In the genomic region with DNA sequence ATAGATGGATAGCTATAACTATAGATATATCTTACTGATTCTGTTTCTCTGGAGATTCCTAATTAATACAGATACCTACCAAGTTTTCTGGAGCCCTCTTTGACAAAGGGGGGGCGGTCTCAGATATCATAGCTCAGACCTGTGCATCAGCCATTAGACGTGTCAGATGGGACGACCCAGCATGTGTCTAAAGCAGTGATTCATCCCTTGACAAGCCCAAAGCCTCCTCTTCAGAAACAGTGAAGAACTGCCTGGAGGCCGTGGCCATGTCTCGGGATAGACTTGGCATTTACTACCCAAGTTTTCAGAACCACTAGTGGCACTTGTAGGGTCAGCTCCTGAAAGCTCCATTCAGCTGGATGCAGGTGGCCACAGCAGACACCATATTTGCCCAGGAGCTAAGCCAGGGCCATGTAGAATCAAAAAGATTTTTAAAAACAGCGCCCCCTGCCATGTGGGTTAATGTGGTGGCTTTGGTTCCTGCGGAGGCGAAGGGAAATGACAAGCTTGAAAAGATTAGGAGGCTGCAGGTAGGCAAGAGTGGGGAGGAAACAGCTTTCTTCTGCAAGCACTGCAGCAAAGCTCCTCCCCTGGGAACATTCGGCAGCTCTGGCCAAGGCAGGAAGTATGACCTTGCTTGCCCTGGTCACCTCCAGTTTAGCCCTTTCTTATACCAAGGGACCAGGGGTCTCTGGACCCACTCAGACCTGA, we compare ENCODE assay signal across 18 cellular contexts.
A peak's percentile ranks its signal among the peaks of the same experiment; 100 is the strongest.
DNase-seq lines count a peak whose midpoint lies in the region; ATAC-seq and TF ChIP-seq lines count a peak whose summit lies in the region.
"Had no signal": no experiment of that assay in that cellular context is flagged by ENCODE, and none has a peak within 500 bp of the region (broad histone marks: within the 10 kb centered on the region; RNA-seq: fewer than 3 reads in every experiment).

No MANE protein-coding gene starts in this region.

- H4K20me1 ChIP-seq in SK-N-SH (ENCODE audit: insufficient read depth) = no peaks in the 10 kb centered on the region

- POLR2A ChIA-PET in SK-N-SH (lab: Yijun Ruan, JAX) = interaction anchor here (1.3 kb wide), 1 partner anchor 8 kb away, joined by 4 read pairs; no protein-coding TSS in a partner anchor

- H3K79me2 ChIP-seq in SK-N-SH (ENCODE audit: insufficient read depth) = no peaks in the 10 kb centered on the region
- H3K79me2 ChIP-seq: hepatocyte had no signal

- H3K9ac ChIP-seq in SK-N-SH = no peak overlapping the region

- H3K9me3 ChIP-seq in SK-N-SH = no peaks in the 10 kb centered on the region
- H3K9me3 ChIP-seq: transverse colon had no signal

- WGBS in SK-N-SH (ENCODE audit: low lambda C conversion rate) = 62% methylated on average over 9 of the region's 9 CpGs

- peak; percentile 2 to 6 (median 5) for DNase-seq in stimulated activated CD4-positive, alpha-beta T cell treated with anti-CD3 and anti-CD28 coated beads, Interleukin-12 subunit alpha, Interleukin-12 subunit beta, amount 100 ng/mL, for 48 hours (ENCODE audit: low read depth in 2 of 3, low spot score in 1 of 3)
- DNase-seq in stimulated activated CD4-positive, alpha-beta T cell treated with anti-CD3 and anti-CD28 coated beads, Interleukin-4, amount 100 ng/mL, for 4 hours = no peak
- DNase-seq in NCI-H510A treated with DMSO at 0.1 percent for 48 hours (lab: John Stamatoyannopoulos, UW) (peak; percentile 42), chondrocyte (ENCODE audit: low spot score) (no peak), SK-N-SH (no peak), left lobe of liver (ENCODE audit: low spot score) (no peak)
- peak; percentile 3 to 9 for DNase-seq in stimulated activated CD4-positive, alpha-beta T cell treated with anti-CD3 and anti-CD28 coated beads, Interleukin-4, amount 100 ng/mL, for 48 hours (ENCODE audit: low read depth in 2 of 2)
- DNase-seq: cerebellar nuclear complex, GOT3, NCI-H2081 treated with DMSO at 0.1 percent for 48 hours, transverse colon had no signal

- TF ChIP-seq EP300 in SK-N-SH (IDR thresholded peaks at IDR 0.05; ENCODE audit: borderline replicate concordance in 1 of 2, low read depth in 1 of 2, low read length in 1 of 2) = no peak

- peak; percentile 42 for TF ChIP-seq CTCF in chondrocyte (IDR thresholded peaks at IDR 0.05)
- no peak for TF ChIP-seq CTCF in SK-N-SH (IDR thresholded peaks at IDR 0.05)

- H3K9me2 ChIP-seq in SK-N-SH = no peaks in the 10 kb centered on the region

- H3F3A ChIP-seq in SK-N-SH (replicated peaks; ENCODE audit: insufficient read depth) = no peaks in the 10 kb centered on the region

- no peaks in the 10 kb centered on the region for H3K9me3 Mint-ChIP-seq in chondrocyte (ENCODE audit: low read depth)
- H3K9me3 Mint-ChIP-seq: activated T-helper 1 cell treated with anti-CD3 and anti-CD28 coated beads, Interleukin-12 subunit alpha, Interleukin-12 subunit beta, Interleukin-2, Interleukin-4 antibody, amounts not matched to agents 30 ng/mL and 10 ng/mL and 1 ng/mL, durations not matched to agents 14 hours and 24 hours and 36 hours; naive thymus-derived CD4-positive, alpha-beta T cell; T-cell had no signal

- H3K27me3 ChIP-seq in SK-N-SH (ENCODE audit: insufficient read depth) = no peaks in the 10 kb centered on the region
- H3K27me3 ChIP-seq: hepatocyte had no signal

- H3K4me2 ChIP-seq in SK-N-SH = no peak overlapping the region
- H3K4me2 ChIP-seq: hepatocyte had no signal

- H3K36me3 Mint-ChIP-seq in chondrocyte (ENCODE audit: low read depth) = no peaks in the 10 kb centered on the region
- H3K36me3 Mint-ChIP-seq: CD4-positive, CD25-positive, alpha-beta regulatory T cell; naive thymus-derived CD4-positive, alpha-beta T cell; T-cell had no signal

- no peak overlapping the region; a peak in 1 of 4 replicates for H3K4me3 ChIP-seq in SK-N-SH (ENCODE audit: low read depth in 2 of 2, low read length in 1 of 2)
- H3K4me3 ChIP-seq: hepatocyte, transverse colon had no signal

- H3K36me3 ChIP-seq in SK-N-SH (replicated peaks in 1 of 2; ENCODE audit: control insufficient read depth in 1 of 2, insufficient read depth in 2 of 2, low read length in 1 of 2) = no peaks in the 10 kb centered on the region
- H3K36me3 ChIP-seq: transverse colon had no signal

- no peak for TF ChIP-seq RAD21 in SK-N-SH (IDR thresholded peaks at IDR 0.05; ENCODE audit: low read length)

- no peak overlapping the region for H3K4me3 Mint-ChIP-seq in chondrocyte (ENCODE audit: unreplicated experiment)
- H3K4me3 Mint-ChIP-seq: activated T-helper 1 cell treated with anti-CD3 and anti-CD28 coated beads, Interleukin-12 subunit alpha, Interleukin-12 subunit beta, Interleukin-2, Interleukin-4 antibody, amounts not matched to agents 30 ng/mL and 10 ng/mL and 1 ng/mL, durations not matched to agents 14 hours and 24 hours and 36 hours; CD4-positive, CD25-positive, alpha-beta regulatory T cell; naive thymus-derived CD4-positive, alpha-beta T cell; T-cell had no signal

- H3K27ac ChIP-seq in SK-N-SH (ENCODE audit: low read depth in 2 of 2, low read length in 1 of 2) = no peak overlapping the region
- H3K27ac ChIP-seq: hepatocyte, HL-60, transverse colon had no signal

- peaks cover 5% of the 10 kb centered on the region for H3K4me1 Mint-ChIP-seq in chondrocyte (ENCODE audit: low read depth)

- no peak for ATAC-seq in HG03045 (IDR thresholded peaks at IDR 0.05; ENCODE audit: unreplicated experiment)
- no peak for ATAC-seq in left lobe of liver
- ATAC-seq: naive thymus-derived CD4-positive, alpha-beta T cell; T-cell had no signal

- H3K27ac Mint-ChIP-seq in chondrocyte (ENCODE audit: unreplicated experiment) = no peak overlapping the region
- H3K27ac Mint-ChIP-seq: activated T-helper 1 cell treated with anti-CD3 and anti-CD28 coated beads, Interleukin-12 subunit alpha, Interleukin-12 subunit beta, Interleukin-2, Interleukin-4 antibody, amounts not matched to agents 30 ng/mL and 10 ng/mL and 1 ng/mL, durations not matched to agents 14 hours and 24 hours and 36 hours; naive thymus-derived CD4-positive, alpha-beta T cell; T-cell had no signal

- CTCF ChIA-PET in SK-N-SH (lab: Yijun Ruan, JAX) = interaction anchor here (0.7 to 1.4 kb wide), 5 partner anchors 9 to 116 kb away, joined by 3 to 4 read pairs (median 4); partner anchors contain the start of gene DISP3

- peaks cover 50% of the 10 kb centered on the region for H3K27me3 Mint-ChIP-seq in chondrocyte (ENCODE audit: low read depth)

- H2AFZ ChIP-seq in SK-N-SH (ENCODE audit: low read depth) = no peak overlapping the region
- H2AFZ ChIP-seq: hepatocyte had no signal

- H3K4me1 ChIP-seq in SK-N-SH (ENCODE audit: control insufficient read depth in 1 of 2, insufficient read depth in 2 of 2, low read depth in 1 of 2, low read length in 1 of 2) = peaks cover 0 to 14% of the 10 kb centered on the region in 2 experiments; a peak in 1 of 4 replicates
- H3K4me1 ChIP-seq: transverse colon had no signal

TF ChIP-seq in SK-N-SH, 30 proteins besides CTCF, POLR2A, EP300 and RAD21:
- no peak for TF ChIP-seq TAF1 (IDR thresholded peaks at IDR 0.05; ENCODE audit: borderline replicate concordance, low read depth, low read length)
- TF ChIP-seq PBX3 (IDR thresholded peaks at IDR 0.05) = no peak
- no peak for TF ChIP-seq ZBTB33 (IDR thresholded peaks at IDR 0.05; ENCODE audit: borderline replicate concordance, low read depth)
- no peak for TF ChIP-seq RXRA (IDR thresholded peaks at IDR 0.05; ENCODE audit: borderline replicate concordance, low read depth)
- no peak for TF ChIP-seq MAX (IDR thresholded peaks at IDR 0.05; ENCODE audit: low read depth)
- TF ChIP-seq, protein P1, sequence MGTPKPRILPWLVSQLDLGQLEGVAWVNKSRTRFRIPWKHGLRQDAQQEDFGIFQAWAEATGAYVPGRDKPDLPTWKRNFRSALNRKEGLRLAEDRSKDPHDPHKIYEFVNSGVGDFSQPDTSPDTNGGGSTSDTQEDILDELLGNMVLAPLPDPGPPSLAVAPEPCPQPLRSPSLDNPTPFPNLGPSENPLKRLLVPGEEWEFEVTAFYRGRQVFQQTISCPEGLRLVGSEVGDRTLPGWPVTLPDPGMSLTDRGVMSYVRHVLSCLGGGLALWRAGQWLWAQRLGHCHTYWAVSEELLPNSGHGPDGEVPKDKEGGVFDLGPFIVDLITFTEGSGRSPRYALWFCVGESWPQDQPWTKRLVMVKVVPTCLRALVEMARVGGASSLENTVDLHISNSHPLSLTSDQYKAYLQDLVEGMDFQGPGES (IDR thresholded peaks at IDR 0.05; ENCODE audit: low read depth, low read length) = no peak

Comparison
In these comparisons a context has a peak if more than half of its experiments do, and no peak if none do; other contexts are left out.
1. DNase-seq: peak in stimulated activated CD4-positive, alpha-beta T cell treated with anti-CD3 and anti-CD28 coated beads, Interleukin-12 subunit alpha, Interleukin-12 subunit beta, amount 100 ng/mL, for 48 hours (3 of 3), NCI-H510A treated with DMSO at 0.1 percent for 48 hours (single experiment) and stimulated activated CD4-positive, alpha-beta T cell treated with anti-CD3 and anti-CD28 coated beads, Interleukin-4, amount 100 ng/mL, for 48 hours (2 of 2); none in stimulated activated CD4-positive, alpha-beta T cell treated with anti-CD3 and anti-CD28 coated beads, Interleukin-4, amount 100 ng/mL, for 4 hours (0 of 2), chondrocyte (single experiment), SK-N-SH (single experiment) and left lobe of liver (single experiment).